16 cellular contexts compared by ENCODE assay signal in the genomic region with DNA sequence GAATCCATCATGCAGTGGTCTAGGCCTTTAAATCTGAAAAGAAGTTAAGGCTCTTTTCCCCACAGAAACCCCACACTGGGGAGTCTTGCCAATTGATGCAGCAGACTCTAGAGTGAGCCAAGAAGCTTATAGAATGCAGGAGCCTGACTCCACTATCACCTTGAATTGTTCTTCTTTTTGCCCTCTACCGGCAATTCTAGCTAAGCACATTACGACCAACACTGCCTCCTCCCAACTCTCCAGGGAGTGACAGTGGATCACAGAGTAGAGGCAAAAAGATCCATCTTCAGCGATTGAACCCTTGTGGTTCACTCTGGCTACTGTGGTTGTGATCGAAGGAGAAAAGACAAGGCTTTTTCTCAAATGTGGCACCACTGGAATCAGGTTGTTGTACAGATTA.
DNase-seq lines count a peak whose midpoint lies in the region; ATAC-seq and TF ChIP-seq lines count a peak whose summit lies in the region.
"Had no signal": no experiment of that assay in that cellular context is flagged by ENCODE, and none has a peak within 500 bp of the region (broad histone marks: within the 10 kb centered on the region; RNA-seq: fewer than 3 reads in every experiment).

No MANE protein-coding gene starts in this region.

- no peak overlapping the region for H2AK5ac ChIP-seq in H9 (ENCODE audit: insufficient read length, low read length)

- CTCF ChIA-PET in AG04450 (lab: Charles Lee) = interaction anchor here (1.0 kb wide), 1 partner anchor 523 kb away, joined by 4 read pairs; no protein-coding TSS in a partner anchor
- CTCF ChIA-PET in SK-N-SH (lab: Yijun Ruan, JAX) = interaction anchor here (0.6 to 2.0 kb wide), 3 partner anchors 9 to 733 kb away, joined by 3 to 6 read pairs (median 3); no protein-coding TSS in a partner anchor

- H3K4me3 ChIP-seq in AG04450 (ENCODE audit: low read depth, low read length) = no peak overlapping the region
- no peak overlapping the region for H3K4me3 ChIP-seq in SK-N-SH (ENCODE audit: low read depth in 2 of 2, low read length in 1 of 2)
- H3K4me3 ChIP-seq: psoas muscle, testis had no signal

- no peak overlapping the region for H2BK120ac ChIP-seq in H9 (ENCODE audit: low read depth, low read length, poor library complexity, severe bottlenecking)

- H2BK20ac ChIP-seq in H9 (ENCODE audit: low read depth, low read length, poor library complexity, severe bottlenecking) = no peak overlapping the region

- H4K20me1 ChIP-seq in H9 (ENCODE audit: control insufficient read depth, insufficient read depth, insufficient read length) = no peaks in the 10 kb centered on the region
- H4K20me1 ChIP-seq in SK-N-SH (ENCODE audit: insufficient read depth) = no peaks in the 10 kb centered on the region

- H3K9me3 Mint-ChIP-seq in H9 = no peaks in the 10 kb centered on the region
- H3K9me3 Mint-ChIP-seq: IgD-negative memory B cell had no signal

- no peak overlapping the region for H2BK12ac ChIP-seq in H9 (ENCODE audit: insufficient read length, low read depth, low read length)

- no peaks in the 10 kb centered on the region for H3K27me3 Mint-ChIP-seq in H9 (ENCODE audit: low read depth)

- no peak overlapping the region for H3K4ac ChIP-seq in H9 (ENCODE audit: low read depth, low read length)

- no peaks in the 10 kb centered on the region for H3K79me1 ChIP-seq in H9 (ENCODE audit: insufficient read depth, low read depth, low read length, poor library complexity, severe bottlenecking)

- H3K9me2 ChIP-seq in SK-N-SH = no peaks in the 10 kb centered on the region

- H3K4me1 ChIP-seq in H9 (ENCODE audit: insufficient read depth, low read length) (no peaks in the 10 kb centered on the region), SK-N-SH (ENCODE audit: control insufficient read depth in 1 of 2, insufficient read depth in 2 of 2, low read depth in 1 of 2, low read length in 1 of 2) (no peaks in the 10 kb centered on the region)
- H3K4me1 ChIP-seq: psoas muscle, testis had no signal

- H3K36me3 Mint-ChIP-seq in H9 (ENCODE audit: insufficient read depth in 1 of 3, low read depth in 3 of 3) = no peaks in the 10 kb centered on the region

- H3K27ac ChIP-seq in AG04450 (ENCODE audit: low read depth, low read length) (no peak overlapping the region), H9 (ENCODE audit: insufficient read length, low read depth, low read length) (no peak overlapping the region), SK-N-SH (ENCODE audit: low read depth in 2 of 2, low read length in 1 of 2) (no peak overlapping the region)
- H3K27ac ChIP-seq: psoas muscle, testis had no signal

- H3K4me2 ChIP-seq in H9 (ENCODE audit: insufficient read depth, insufficient read length, low read length) = no peak overlapping the region
- no peak overlapping the region for H3K4me2 ChIP-seq in SK-N-SH

- H3K23ac ChIP-seq in H9 (ENCODE audit: insufficient read length, low read depth, low read length) = no peak overlapping the region

- no peak overlapping the region for H2BK15ac ChIP-seq in H9 (ENCODE audit: low read depth, low read length)

- no peaks in the 10 kb centered on the region for H3K79me2 ChIP-seq in H9 (ENCODE audit: insufficient read depth, low read length)
- no peaks in the 10 kb centered on the region for H3K79me2 ChIP-seq in SK-N-SH (ENCODE audit: insufficient read depth)

- TF ChIP-seq CTCF in AG04450 (IDR thresholded peaks at IDR 0.05; ENCODE audit: low read depth, low read length) = peak; percentile 19
- peak; percentile 72 for TF ChIP-seq CTCF in H9 (conservative IDR thresholded peaks at IDR 0.05)
- TF ChIP-seq CTCF in SK-N-SH (IDR thresholded peaks at IDR 0.05) = peak; percentile 25; the same call in 1 of the 2 replicates

- H3K23me2 ChIP-seq in H9 (ENCODE audit: insufficient read length, low read depth, low read length, poor library complexity, severe bottlenecking) = no peaks in the 10 kb centered on the region

- H3K27ac Mint-ChIP-seq in H9 = no peak overlapping the region
- H3K27ac Mint-ChIP-seq: IgD-negative memory B cell had no signal

- no peak overlapping the region for H3K18ac ChIP-seq in H9 (ENCODE audit: insufficient read length, low read depth, low read length)

- no peaks in the 10 kb centered on the region for H3F3A ChIP-seq in SK-N-SH (replicated peaks; ENCODE audit: insufficient read depth)

- H3T11ph ChIP-seq in H9 (ENCODE audit: low read length) = no peak overlapping the region

- H2AFZ ChIP-seq in H9 (ENCODE audit: low read length) = no peak overlapping the region
- no peak overlapping the region for H2AFZ ChIP-seq in SK-N-SH (ENCODE audit: low read depth)

- no peak overlapping the region for H2BK5ac ChIP-seq in H9 (ENCODE audit: insufficient read length, low read length)

- no peak overlapping the region for H3K14ac ChIP-seq in H9 (ENCODE audit: insufficient read depth, low read length)

- H3K36me3 ChIP-seq in SK-N-SH (replicated peaks in 1 of 2; ENCODE audit: control insufficient read depth in 1 of 2, insufficient read depth in 2 of 2, low read length in 1 of 2) = no peaks in the 10 kb centered on the region

- intact Hi-C loops in left cardiac atrium (cut with DNase I) = no loop called here

- DNase-seq in AG04450 (ENCODE audit: low read depth, low spot score) (no peak), H9 (peak; percentile 69), SK-N-SH (no peak), iPS DF 4.7 (ENCODE audit: extremely low read depth, low spot score) (peak; percentile 30), left cardiac atrium (no peak), NCI-H2081 (lab: John Stamatoyannopoulos, UW) (no peak), NCI-H510A (lab: John Stamatoyannopoulos, UW) (no peak)
- DNase-seq in central memory CD4-positive, alpha-beta T cell = no peak
- DNase-seq: ACHN; effector memory CD4-positive, alpha-beta T cell; foreskin melanocyte; NCI-H1436 treated with DMSO at 0.1 percent for 48 hours; psoas muscle; T-helper 9 cell; testis had no signal

- POLR2A ChIA-PET in AG04450 (lab: Yijun Ruan, JAX) (no interaction called here), SK-N-SH (lab: Yijun Ruan, JAX) (no interaction called here)

- H3K4me3 Mint-ChIP-seq in H9 = no peak overlapping the region
- H3K4me3 Mint-ChIP-seq: IgD-negative memory B cell had no signal

- no peak overlapping the region for H4K5ac ChIP-seq in H9 (ENCODE audit: insufficient read length, low read depth, low read length)

- no peak overlapping the region for H3K56ac ChIP-seq in H9 (ENCODE audit: insufficient read length, low read depth, low read length)

- TF ChIP-seq EP300 in SK-N-SH (IDR thresholded peaks at IDR 0.05; ENCODE audit: borderline replicate concordance in 1 of 2, low read depth in 1 of 2, low read length in 1 of 2) = no peak

- no peak overlapping the region for H4K91ac ChIP-seq in H9 (ENCODE audit: insufficient read length, low read depth, low read length)

- TF ChIP-seq RAD21 in SK-N-SH (IDR thresholded peaks at IDR 0.05; ENCODE audit: low read length) = no peak

- peaks cover 5 to 7% of the 10 kb centered on the region in 2 experiments; a peak in 3 of 4 replicates for H3K4me1 Mint-ChIP-seq in H9
- H3K4me1 Mint-ChIP-seq: IgD-negative memory B cell had no signal

- H3K9ac ChIP-seq in H9 (ENCODE audit: extremely low read depth, insufficient read length, low read length) (no peak overlapping the region), SK-N-SH (no peak overlapping the region)

- WGBS in H9 (ENCODE audit: extremely low coverage, insufficient read length, low lambda C conversion rate) = no CpG with 5 or more reads among the region's 4 CpGs
- 3% methylated on average over 4 of the region's 4 CpGs for WGBS in SK-N-SH (ENCODE audit: low lambda C conversion rate)

- no peak overlapping the region for H4K8ac ChIP-seq in H9 (replicated peaks; ENCODE audit: insufficient read length, low read depth, low read length)

- no peak for ATAC-seq in left cardiac atrium
- ATAC-seq: psoas muscle had no signal

- no peaks in the 10 kb centered on the region for H3K27me3 ChIP-seq in AG04450 (ENCODE audit: control insufficient read depth, insufficient read depth, low read length)
- H3K27me3 ChIP-seq in H9 (ENCODE audit: insufficient read depth, low read length) = no peaks in the 10 kb centered on the region
- no peaks in the 10 kb centered on the region for H3K27me3 ChIP-seq in SK-N-SH (ENCODE audit: insufficient read depth)
- H3K27me3 ChIP-seq: testis had no signal

- H3K9me3 ChIP-seq in AG04450 (ENCODE audit: control insufficient read depth, insufficient read depth, low read length) = no peaks in the 10 kb centered on the region
- no peaks in the 10 kb centered on the region for H3K9me3 ChIP-seq in H9 (ENCODE audit: control insufficient read depth, low read depth, low read length)
- H3K9me3 ChIP-seq in SK-N-SH = no peaks in the 10 kb centered on the region
- H3K9me3 ChIP-seq: psoas muscle, testis had no signal

TF ChIP-seq in SK-N-SH, 30 proteins besides CTCF, POLR2A, EP300 and RAD21 (continues in another document):
- TF ChIP-seq GABPA (IDR thresholded peaks at IDR 0.05; ENCODE audit: low read depth) = no peak
- TF ChIP-seq CHD2 (IDR thresholded peaks at IDR 0.05; ENCODE audit: low read length, partially characterized antibody) = no peak
- no peak for TF ChIP-seq FOSL2 (IDR thresholded peaks at IDR 0.05; ENCODE audit: borderline replicate concordance, low read depth)
- TF ChIP-seq POLR2AphosphoS5 (IDR thresholded peaks at IDR 0.05; ENCODE audit: low read depth, low read length) = no peak
- no peak for TF ChIP-seq TAF1 (IDR thresholded peaks at IDR 0.05; ENCODE audit: borderline replicate concordance, low read depth, low read length)
- TF ChIP-seq, protein P1, sequence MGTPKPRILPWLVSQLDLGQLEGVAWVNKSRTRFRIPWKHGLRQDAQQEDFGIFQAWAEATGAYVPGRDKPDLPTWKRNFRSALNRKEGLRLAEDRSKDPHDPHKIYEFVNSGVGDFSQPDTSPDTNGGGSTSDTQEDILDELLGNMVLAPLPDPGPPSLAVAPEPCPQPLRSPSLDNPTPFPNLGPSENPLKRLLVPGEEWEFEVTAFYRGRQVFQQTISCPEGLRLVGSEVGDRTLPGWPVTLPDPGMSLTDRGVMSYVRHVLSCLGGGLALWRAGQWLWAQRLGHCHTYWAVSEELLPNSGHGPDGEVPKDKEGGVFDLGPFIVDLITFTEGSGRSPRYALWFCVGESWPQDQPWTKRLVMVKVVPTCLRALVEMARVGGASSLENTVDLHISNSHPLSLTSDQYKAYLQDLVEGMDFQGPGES (IDR thresholded peaks at IDR 0.05; ENCODE audit: low read depth, low read length) = no peak
- no peak for TF ChIP-seq MXI1 (IDR thresholded peaks at IDR 0.05; ENCODE audit: low read depth, low read length)
- no peak for TF ChIP-seq RCOR1 (IDR thresholded peaks at IDR 0.05; ENCODE audit: low read length)
- no peak for TF ChIP-seq JUND (IDR thresholded peaks at IDR 0.05)
- TF ChIP-seq GATA2 (CRISPR knock-in tag; IDR thresholded peaks at IDR 0.05) = no peak
- no peak for TF ChIP-seq ELF1 (IDR thresholded peaks at IDR 0.05)
- TF ChIP-seq RXRA (IDR thresholded peaks at IDR 0.05; ENCODE audit: borderline replicate concordance, low read depth) = no peak
- no peak for TF ChIP-seq NRF1 (IDR thresholded peaks at IDR 0.05; ENCODE audit: low read depth, low read length)

Comparison
In these comparisons a context has a peak if more than half of its experiments do, and no peak if none do; other contexts are left out.
1. DNase-seq: peak in H9 (single experiment) and iPS DF 4.7 (single experiment); none in AG04450 (single experiment), SK-N-SH (single experiment), central memory CD4-positive, alpha-beta T cell (single experiment), left cardiac atrium (single experiment), NCI-H2081 (0 of 2) and NCI-H510A (single experiment).
2. CTCF ChIP-seq: peak in every context shown above with its lines; median percentile 72 in H9; 25 in SK-N-SH; 19 in AG04450.